1 cellular context compared by ENCODE assay signal in the genomic region with DNA sequence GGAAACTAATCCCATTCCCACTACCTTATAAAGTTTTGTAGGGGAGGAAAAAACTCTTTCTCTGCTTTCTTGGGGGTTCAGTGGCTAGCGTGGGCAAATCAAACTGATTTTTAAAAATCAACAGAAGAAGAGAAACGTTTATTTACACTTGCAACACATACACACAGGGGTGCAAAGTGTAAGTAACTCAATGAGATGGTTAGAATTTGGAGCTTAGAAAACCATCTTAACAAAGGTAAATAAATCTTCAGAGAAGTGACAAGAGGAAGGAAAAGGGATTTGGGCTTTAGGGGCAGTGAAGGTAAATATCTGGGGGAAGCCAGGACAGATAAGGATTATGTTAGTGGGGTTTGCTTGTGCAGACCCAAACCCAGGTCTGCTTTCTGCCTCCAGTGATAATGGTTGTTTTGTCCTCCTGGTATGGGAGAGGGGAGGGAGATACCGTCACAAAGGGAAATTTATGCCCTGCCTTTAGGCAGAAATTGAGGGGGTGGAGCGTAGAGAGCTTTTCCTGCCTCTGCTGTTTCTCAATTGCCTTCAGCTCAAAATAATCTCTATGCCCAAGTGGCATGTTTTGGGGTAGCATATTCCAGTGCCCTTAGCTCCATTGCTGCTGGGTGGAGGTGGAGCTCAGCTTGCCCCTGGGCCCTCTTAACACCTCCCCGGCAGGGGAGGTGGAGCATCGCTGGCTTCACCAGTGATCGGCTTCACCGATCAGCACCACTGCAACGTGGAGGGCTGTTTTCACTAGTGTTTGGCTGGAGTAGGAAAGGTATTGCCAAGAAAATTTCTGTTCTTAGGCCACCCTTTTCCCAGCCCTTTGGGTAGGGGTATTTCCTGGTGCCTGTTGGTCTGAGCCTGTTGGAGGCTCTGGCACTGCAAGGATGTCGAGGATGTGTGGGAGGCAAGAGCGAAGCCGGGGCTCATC.
A peak's percentile ranks its signal among the peaks of the same experiment; 100 is the strongest.
TF ChIP-seq lines count a peak whose summit lies in the region.

No MANE protein-coding gene starts in this region.

TF ChIP-seq in HepG2, 621 proteins besides CTCF, POLR2A, EP300 and RAD21 (continued from another document and continues in another):
- TF ChIP-seq, protein P1, sequence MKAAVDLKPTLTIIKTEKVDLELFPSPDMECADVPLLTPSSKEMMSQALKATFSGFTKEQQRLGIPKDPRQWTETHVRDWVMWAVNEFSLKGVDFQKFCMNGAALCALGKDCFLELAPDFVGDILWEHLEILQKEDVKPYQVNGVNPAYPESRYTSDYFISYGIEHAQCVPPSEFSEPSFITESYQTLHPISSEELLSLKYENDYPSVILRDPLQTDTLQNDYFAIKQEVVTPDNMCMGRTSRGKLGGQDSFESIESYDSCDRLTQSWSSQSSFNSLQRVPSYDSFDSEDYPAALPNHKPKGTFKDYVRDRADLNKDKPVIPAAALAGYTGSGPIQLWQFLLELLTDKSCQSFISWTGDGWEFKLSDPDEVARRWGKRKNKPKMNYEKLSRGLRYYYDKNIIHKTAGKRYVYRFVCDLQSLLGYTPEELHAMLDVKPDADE (CRISPR knock-in tag; IDR thresholded peaks at IDR 0.05): no peak
- TF ChIP-seq ZMAT3 (CRISPR knock-in tag; conservative IDR thresholded peaks at IDR 0.05) (no peak), GLI4 (CRISPR knock-in tag; IDR thresholded peaks at IDR 0.05; ENCODE audit: borderline replicate concordance) (0 out of 2 replicates have a peak, but pooled peaks have one; percentile 13), ZNF232 (CRISPR knock-in tag; IDR thresholded peaks at IDR 0.05; ENCODE audit: borderline replicate concordance) (no peak), XRCC5 (optimal IDR thresholded peaks at IDR 0.05; ENCODE audit: low read length) (peak; percentile 55), FOSL2 (CRISPR knock-in tag; IDR thresholded peaks at IDR 0.05) (no peak), MAFG (CRISPR knock-in tag; IDR thresholded peaks at IDR 0.05) (no peak), CBFB (CRISPR knock-in tag; IDR thresholded peaks at IDR 0.05) (no peak), HOXD1 (CRISPR knock-in tag; IDR thresholded peaks at IDR 0.05) (no peak; the same call in 1 of the 2 replicates), ZNF781 (CRISPR knock-in tag; IDR thresholded peaks at IDR 0.05; ENCODE audit: borderline replicate concordance, not compliant biosample characterization) (no peak), HNRNPUL1 (IDR thresholded peaks at IDR 0.05; ENCODE audit: low read depth, low read length) (no peak), ZNF510 (CRISPR knock-in tag; IDR thresholded peaks at IDR 0.05; ENCODE audit: low read depth) (no peak), SP1 (IDR thresholded peaks at IDR 0.05) (no peak), SP1 (CRISPR knock-in tag; IDR thresholded peaks at IDR 0.05) (no peak), NR2F6 (IDR thresholded peaks at IDR 0.05) (no peak; the same call in none of the 2 replicates), NR2F6 (CRISPR knock-in tag; IDR thresholded peaks at IDR 0.05) (peak; percentile 44; the same call in 1 of the 2 replicates), THYN1 (CRISPR knock-in tag; IDR thresholded peaks at IDR 0.05; ENCODE audit: borderline replicate concordance, low read depth) (no peak), KLF6 (CRISPR knock-in tag; IDR thresholded peaks at IDR 0.05) (0 out of 2 replicates have a peak, but pooled peaks have one; percentile 31), MTF2 (CRISPR knock-in tag; IDR thresholded peaks at IDR 0.05; ENCODE audit: borderline replicate concordance) (no peak), CCAR2 (optimal IDR thresholded peaks at IDR 0.05; ENCODE audit: low read depth, low read length) (no peak), ZNF354B (CRISPR knock-in tag; IDR thresholded peaks at IDR 0.05) (no peak), ZNF136 (CRISPR knock-in tag; IDR thresholded peaks at IDR 0.05; ENCODE audit: low read depth) (no peak), HDAC6 (IDR thresholded peaks at IDR 0.05; ENCODE audit: low read depth, low read length) (no peak), ZNF75D (CRISPR knock-in tag; IDR thresholded peaks at IDR 0.05; ENCODE audit: borderline replicate concordance) (no peak), NFE2L2 (IDR thresholded peaks at IDR 0.05; ENCODE audit: low read length) (no peak), ZNF761 (CRISPR knock-in tag; conservative IDR thresholded peaks at IDR 0.05) (peak; percentile 78; the same call in 1 of the 2 replicates), ZNF788 (CRISPR knock-in tag; IDR thresholded peaks at IDR 0.05; ENCODE audit: borderline replicate concordance) (peak; percentile 28; the same call in 1 of the 2 replicates), RBM39 (IDR thresholded peaks at IDR 0.05; ENCODE audit: low read depth, low read length, poor library complexity, severe bottlenecking) (peak; percentile 52), ZNF616 (CRISPR knock-in tag; IDR thresholded peaks at IDR 0.05; ENCODE audit: low read depth) (no peak), CENPT (CRISPR knock-in tag; IDR thresholded peaks at IDR 0.05; ENCODE audit: low read depth) (no peak), FOXA1 (IDR thresholded peaks at IDR 0.05) (peak; percentile 49; the same call in 1 of the 2 replicates), FOXA1 (CRISPR knock-in tag; IDR thresholded peaks at IDR 0.05) (peak; percentile 40; the same call in 1 of the 2 replicates), RFX5 (IDR thresholded peaks at IDR 0.05; ENCODE audit: low read depth, low read length) (no peak), NCOA5 (CRISPR knock-in tag; IDR thresholded peaks at IDR 0.05) (no peak), GTF3A (CRISPR knock-in tag; conservative IDR thresholded peaks at IDR 0.05) (0 out of 2 replicates have a peak, but pooled peaks have one; percentile 48), FOXK1 (CRISPR knock-in tag; IDR thresholded peaks at IDR 0.05; ENCODE audit: borderline replicate concordance, low read depth) (no peak), ZBTB8A (CRISPR knock-in tag; IDR thresholded peaks at IDR 0.05; ENCODE audit: borderline replicate concordance, low read depth) (0 out of 2 replicates have a peak, but pooled peaks have one; percentile 56), NFYC (CRISPR knock-in tag; IDR thresholded peaks at IDR 0.05) (no peak), FOXJ3 (CRISPR knock-in tag; IDR thresholded peaks at IDR 0.05; ENCODE audit: borderline replicate concordance) (peak; percentile 70; the same call in 1 of the 2 replicates), ATAD3A (CRISPR knock-in tag; IDR thresholded peaks at IDR 0.05) (no peak), ZNF264 (CRISPR knock-in tag; IDR thresholded peaks at IDR 0.05) (no peak)
- TF ChIP-seq, protein P2, sequence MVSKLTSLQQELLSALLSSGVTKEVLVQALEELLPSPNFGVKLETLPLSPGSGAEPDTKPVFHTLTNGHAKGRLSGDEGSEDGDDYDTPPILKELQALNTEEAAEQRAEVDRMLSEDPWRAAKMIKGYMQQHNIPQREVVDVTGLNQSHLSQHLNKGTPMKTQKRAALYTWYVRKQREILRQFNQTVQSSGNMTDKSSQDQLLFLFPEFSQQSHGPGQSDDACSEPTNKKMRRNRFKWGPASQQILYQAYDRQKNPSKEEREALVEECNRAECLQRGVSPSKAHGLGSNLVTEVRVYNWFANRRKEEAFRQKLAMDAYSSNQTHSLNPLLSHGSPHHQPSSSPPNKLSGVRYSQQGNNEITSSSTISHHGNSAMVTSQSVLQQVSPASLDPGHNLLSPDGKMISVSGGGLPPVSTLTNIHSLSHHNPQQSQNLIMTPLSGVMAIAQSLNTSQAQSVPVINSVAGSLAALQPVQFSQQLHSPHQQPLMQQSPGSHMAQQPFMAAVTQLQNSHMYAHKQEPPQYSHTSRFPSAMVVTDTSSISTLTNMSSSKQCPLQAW (CRISPR knock-in tag; IDR thresholded peaks at IDR 0.05): 0 out of 2 replicates have a peak, but pooled peaks have one; percentile 34
- TF ChIP-seq, protein P3, sequence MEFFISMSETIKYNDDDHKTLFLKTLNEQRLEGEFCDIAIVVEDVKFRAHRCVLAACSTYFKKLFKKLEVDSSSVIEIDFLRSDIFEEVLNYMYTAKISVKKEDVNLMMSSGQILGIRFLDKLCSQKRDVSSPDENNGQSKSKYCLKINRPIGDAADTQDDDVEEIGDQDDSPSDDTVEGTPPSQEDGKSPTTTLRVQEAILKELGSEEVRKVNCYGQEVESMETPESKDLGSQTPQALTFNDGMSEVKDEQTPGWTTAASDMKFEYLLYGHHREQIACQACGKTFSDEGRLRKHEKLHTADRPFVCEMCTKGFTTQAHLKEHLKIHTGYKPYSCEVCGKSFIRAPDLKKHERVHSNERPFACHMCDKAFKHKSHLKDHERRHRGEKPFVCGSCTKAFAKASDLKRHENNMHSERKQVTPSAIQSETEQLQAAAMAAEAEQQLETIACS (CRISPR knock-in tag; IDR thresholded peaks at IDR 0.05): no peak
- TF ChIP-seq, protein P4, sequence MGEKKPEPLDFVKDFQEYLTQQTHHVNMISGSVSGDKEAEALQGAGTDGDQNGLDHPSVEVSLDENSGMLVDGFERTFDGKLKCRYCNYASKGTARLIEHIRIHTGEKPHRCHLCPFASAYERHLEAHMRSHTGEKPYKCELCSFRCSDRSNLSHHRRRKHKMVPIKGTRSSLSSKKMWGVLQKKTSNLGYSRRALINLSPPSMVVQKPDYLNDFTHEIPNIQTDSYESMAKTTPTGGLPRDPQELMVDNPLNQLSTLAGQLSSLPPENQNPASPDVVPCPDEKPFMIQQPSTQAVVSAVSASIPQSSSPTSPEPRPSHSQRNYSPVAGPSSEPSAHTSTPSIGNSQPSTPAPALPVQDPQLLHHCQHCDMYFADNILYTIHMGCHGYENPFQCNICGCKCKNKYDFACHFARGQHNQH (CRISPR knock-in tag; IDR thresholded peaks at IDR 0.05): no peak; the same call in 1 of the 2 replicates
- TF ChIP-seq, protein P5, sequence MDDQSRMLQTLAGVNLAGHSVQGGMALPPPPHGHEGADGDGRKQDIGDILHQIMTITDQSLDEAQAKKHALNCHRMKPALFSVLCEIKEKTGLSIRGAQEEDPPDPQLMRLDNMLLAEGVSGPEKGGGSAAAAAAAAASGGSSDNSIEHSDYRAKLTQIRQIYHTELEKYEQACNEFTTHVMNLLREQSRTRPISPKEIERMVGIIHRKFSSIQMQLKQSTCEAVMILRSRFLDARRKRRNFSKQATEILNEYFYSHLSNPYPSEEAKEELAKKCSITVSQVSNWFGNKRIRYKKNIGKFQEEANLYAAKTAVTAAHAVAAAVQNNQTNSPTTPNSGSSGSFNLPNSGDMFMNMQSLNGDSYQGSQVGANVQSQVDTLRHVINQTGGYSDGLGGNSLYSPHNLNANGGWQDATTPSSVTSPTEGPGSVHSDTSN (CRISPR knock-in tag; IDR thresholded peaks at IDR 0.05; ENCODE audit: borderline replicate concordance): no peak
- TF ChIP-seq, protein P6, sequence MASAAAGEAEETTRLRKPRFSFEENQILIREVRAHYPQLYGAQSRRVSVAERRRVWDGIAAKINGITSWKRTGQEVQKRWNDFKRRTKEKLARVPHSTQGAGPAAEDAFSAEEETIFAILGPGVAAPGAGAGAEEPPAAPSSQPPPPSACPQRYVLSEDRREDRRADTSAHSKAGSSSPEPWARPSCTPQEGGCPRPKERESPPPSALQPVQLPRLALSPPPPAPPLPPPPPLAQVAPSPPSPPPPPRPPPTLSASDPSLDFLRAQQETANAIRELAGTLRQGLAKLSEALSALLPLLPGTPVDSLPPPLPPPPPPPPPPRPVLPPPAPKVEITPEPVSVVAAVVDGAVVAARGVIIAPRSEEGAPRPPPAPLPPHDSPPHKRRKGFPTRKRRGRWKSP (CRISPR knock-in tag; IDR thresholded peaks at IDR 0.05): no peak
- TF ChIP-seq, protein P7, sequence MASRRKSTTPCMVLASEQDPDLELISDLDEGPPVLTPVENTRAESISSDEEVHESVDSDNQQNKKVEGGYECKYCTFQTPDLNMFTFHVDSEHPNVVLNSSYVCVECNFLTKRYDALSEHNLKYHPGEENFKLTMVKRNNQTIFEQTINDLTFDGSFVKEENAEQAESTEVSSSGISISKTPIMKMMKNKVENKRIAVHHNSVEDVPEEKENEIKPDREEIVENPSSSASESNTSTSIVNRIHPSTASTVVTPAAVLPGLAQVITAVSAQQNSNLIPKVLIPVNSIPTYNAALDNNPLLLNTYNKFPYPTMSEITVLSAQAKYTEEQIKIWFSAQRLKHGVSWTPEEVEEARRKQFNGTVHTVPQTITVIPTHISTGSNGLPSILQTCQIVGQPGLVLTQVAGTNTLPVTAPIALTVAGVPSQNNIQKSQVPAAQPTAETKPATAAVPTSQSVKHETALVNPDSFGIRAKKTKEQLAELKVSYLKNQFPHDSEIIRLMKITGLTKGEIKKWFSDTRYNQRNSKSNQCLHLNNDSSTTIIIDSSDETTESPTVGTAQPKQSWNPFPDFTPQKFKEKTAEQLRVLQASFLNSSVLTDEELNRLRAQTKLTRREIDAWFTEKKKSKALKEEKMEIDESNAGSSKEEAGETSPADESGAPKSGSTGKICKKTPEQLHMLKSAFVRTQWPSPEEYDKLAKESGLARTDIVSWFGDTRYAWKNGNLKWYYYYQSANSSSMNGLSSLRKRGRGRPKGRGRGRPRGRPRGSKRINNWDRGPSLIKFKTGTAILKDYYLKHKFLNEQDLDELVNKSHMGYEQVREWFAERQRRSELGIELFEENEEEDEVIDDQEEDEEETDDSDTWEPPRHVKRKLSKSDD (CRISPR knock-in tag; IDR thresholded peaks at IDR 0.05; ENCODE audit: low read depth): no peak
- TF ChIP-seq, protein P8, sequence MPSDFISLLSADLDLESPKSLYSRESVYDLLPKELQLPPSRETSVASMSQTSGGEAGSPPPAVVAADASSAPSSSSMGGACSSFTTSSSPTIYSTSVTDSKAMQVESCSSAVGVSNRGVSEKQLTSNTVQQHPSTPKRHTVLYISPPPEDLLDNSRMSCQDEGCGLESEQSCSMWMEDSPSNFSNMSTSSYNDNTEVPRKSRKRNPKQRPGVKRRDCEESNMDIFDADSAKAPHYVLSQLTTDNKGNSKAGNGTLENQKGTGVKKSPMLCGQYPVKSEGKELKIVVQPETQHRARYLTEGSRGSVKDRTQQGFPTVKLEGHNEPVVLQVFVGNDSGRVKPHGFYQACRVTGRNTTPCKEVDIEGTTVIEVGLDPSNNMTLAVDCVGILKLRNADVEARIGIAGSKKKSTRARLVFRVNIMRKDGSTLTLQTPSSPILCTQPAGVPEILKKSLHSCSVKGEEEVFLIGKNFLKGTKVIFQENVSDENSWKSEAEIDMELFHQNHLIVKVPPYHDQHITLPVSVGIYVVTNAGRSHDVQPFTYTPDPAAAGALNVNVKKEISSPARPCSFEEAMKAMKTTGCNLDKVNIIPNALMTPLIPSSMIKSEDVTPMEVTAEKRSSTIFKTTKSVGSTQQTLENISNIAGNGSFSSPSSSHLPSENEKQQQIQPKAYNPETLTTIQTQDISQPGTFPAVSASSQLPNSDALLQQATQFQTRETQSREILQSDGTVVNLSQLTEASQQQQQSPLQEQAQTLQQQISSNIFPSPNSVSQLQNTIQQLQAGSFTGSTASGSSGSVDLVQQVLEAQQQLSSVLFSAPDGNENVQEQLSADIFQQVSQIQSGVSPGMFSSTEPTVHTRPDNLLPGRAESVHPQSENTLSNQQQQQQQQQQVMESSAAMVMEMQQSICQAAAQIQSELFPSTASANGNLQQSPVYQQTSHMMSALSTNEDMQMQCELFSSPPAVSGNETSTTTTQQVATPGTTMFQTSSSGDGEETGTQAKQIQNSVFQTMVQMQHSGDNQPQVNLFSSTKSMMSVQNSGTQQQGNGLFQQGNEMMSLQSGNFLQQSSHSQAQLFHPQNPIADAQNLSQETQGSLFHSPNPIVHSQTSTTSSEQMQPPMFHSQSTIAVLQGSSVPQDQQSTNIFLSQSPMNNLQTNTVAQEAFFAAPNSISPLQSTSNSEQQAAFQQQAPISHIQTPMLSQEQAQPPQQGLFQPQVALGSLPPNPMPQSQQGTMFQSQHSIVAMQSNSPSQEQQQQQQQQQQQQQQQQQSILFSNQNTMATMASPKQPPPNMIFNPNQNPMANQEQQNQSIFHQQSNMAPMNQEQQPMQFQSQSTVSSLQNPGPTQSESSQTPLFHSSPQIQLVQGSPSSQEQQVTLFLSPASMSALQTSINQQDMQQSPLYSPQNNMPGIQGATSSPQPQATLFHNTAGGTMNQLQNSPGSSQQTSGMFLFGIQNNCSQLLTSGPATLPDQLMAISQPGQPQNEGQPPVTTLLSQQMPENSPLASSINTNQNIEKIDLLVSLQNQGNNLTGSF (CRISPR knock-in tag; IDR thresholded peaks at IDR 0.05): no peak
